In genomic region chr22:27581241-27581640, GRCh38 we compare ENCODE assay signal across 24 cellular contexts.
"Had no signal": no experiment of that assay in that cellular context is flagged by ENCODE, and none has a peak within 500 bp of the region (broad histone marks: within the 10 kb centered on the region; RNA-seq: fewer than 3 reads in every experiment).

No MANE protein-coding gene starts in this region.

- DNase-seq: activated B cell treated with CpG ODN at 0.5 μM for 24 hours; activated CD4-positive, alpha-beta T cell treated with anti-CD3 and anti-CD28 coated beads for 1 hour; activated CD4-positive, alpha-beta T cell treated with anti-CD3 and anti-CD28 coated beads, Interleukin-2, amount 10 ng/mL, durations not matched to agents 24 days and 14 days; activated CD4-positive, alpha-beta T cell treated with anti-CD3 and anti-CD28 coated beads, Interleukin-2, amount 50 U/mL, for 48 hours; activated CD8-positive, alpha-beta memory T cell treated with anti-CD3 and anti-CD28 coated beads for 24 hours; activated effector memory CD4-positive, alpha-beta T cell treated with anti-CD3 and anti-CD28 coated beads, Interleukin-2, amount 50 U/mL, for 16 hours; activated naive CD4-positive, alpha-beta T cell treated with anti-CD3 and anti-CD28 coated beads, Interleukin-2, amount 10 ng/mL, durations not matched to agents 7 days and 5 days; activated naive CD8-positive, alpha-beta T cell treated with anti-CD3 and anti-CD28 coated beads, Interleukin-2, amount 10 ng/mL, durations not matched to agents 7 days and 5 days; activated T-cell treated with anti-CD3 and anti-CD28 coated beads, Interleukin-2, amount 50 U/mL, for 4 hours; Kasumi-1; KBM-7; NCI-H1105 treated with DMSO at 0.1 percent for 48 hours; NCI-H1436 treated with DMSO at 0.1 percent for 48 hours; NCI-H187; NCI-H2081; NCI-H446; NCI-H524; SHP77 treated with DMSO at 0.1 percent for 48 hours; T-helper 2 cell; T1000 had no signal

- H3K4me1 ChIP-seq: adrenal gland, breast epithelium, Peyer's patch had no signal

- FAIRE-seq: TTC549 had no signal

- H3K27ac ChIP-seq: adrenal gland had no signal

- H3K36me3 ChIP-seq: adrenal gland, breast epithelium, Peyer's patch had no signal

- H3K4me3 ChIP-seq: adrenal gland, breast epithelium, Peyer's patch had no signal

- H3K27me3 ChIP-seq: adrenal gland, breast epithelium, Peyer's patch had no signal

- H3K9me3 ChIP-seq: adrenal gland, breast epithelium, Peyer's patch had no signal
